8 cellular contexts compared by ENCODE assay signal in genomic region chr10:92690211-92691041, GRCh38. TPM values are rescaled to one million over a fixed set of nuclear protein-coding genes. Genes with fewer than 3 reads are reported as not detected.
DNase-seq lines count a peak whose midpoint lies in the region; ATAC-seq and TF ChIP-seq lines count a peak whose summit lies in the region.

No MANE protein-coding gene starts in this region.

- no peaks in the 10 kb centered on the region for H3K9me3 Mint-ChIP-seq in activated naive CD8-positive, alpha-beta T cell treated with anti-CD3 and anti-CD28 coated beads, Interleukin-2, amount 50 U/mL, for 24 hours

- H3K4me2 ChIP-seq in SU-DHL-6 (ENCODE audit: low read depth, low read length, poor library complexity, severe bottlenecking) = peak overlapping the region; percentile 73

- H3K79me2 ChIP-seq in SU-DHL-6 (ENCODE audit: insufficient read depth, low read length) = no peaks in the 10 kb centered on the region

- H3F3A ChIP-seq in SU-DHL-6 (ENCODE audit: insufficient read depth) = peaks cover 40% of the 10 kb centered on the region

- no peaks in the 10 kb centered on the region for H4K20me1 ChIP-seq in SU-DHL-6 (ENCODE audit: low read depth, low read length)

- peak overlapping the region; percentile 49 for H3K27ac Mint-ChIP-seq in activated naive CD8-positive, alpha-beta T cell treated with anti-CD3 and anti-CD28 coated beads, Interleukin-2, amount 50 U/mL, for 24 hours

- no peaks in the 10 kb centered on the region for H3K9me2 ChIP-seq in SU-DHL-6 (replicated peaks; ENCODE audit: insufficient read depth, low read length)

- H3K4me3 ChIP-seq in SU-DHL-6 (ENCODE audit: insufficient read depth, low read length, poor library complexity, severe bottlenecking) = peak overlapping the region; percentile 84
- H3K4me3 ChIP-seq in right cardiac atrium (ENCODE audit: low read length) = peak overlapping the region; percentile 59

- intact Hi-C loops in right cardiac atrium (cut with DNase I) = no loop called here

- H3K36me3 Mint-ChIP-seq in activated naive CD8-positive, alpha-beta T cell treated with anti-CD3 and anti-CD28 coated beads, Interleukin-2, amount 50 U/mL, for 24 hours (ENCODE audit: low read depth) = no peaks in the 10 kb centered on the region

- peak overlapping the region; percentile 58 for H2AFZ ChIP-seq in SU-DHL-6 (ENCODE audit: low read depth, low read length, severe bottlenecking)

- peak; percentile 25 for ATAC-seq in HG03045 (IDR thresholded peaks at IDR 0.05; ENCODE audit: unreplicated experiment)
- peak; percentile 67 for ATAC-seq in activated naive CD8-positive, alpha-beta T cell treated with anti-CD3 and anti-CD28 coated beads, Interleukin-2, amount 50 U/mL, for 24 hours
- peak; percentile 67 to 83 for ATAC-seq in right cardiac atrium
- no peak for ATAC-seq in GM18520 (IDR thresholded peaks at IDR 0.05; ENCODE audit: unreplicated experiment)

- H3K4me1 ChIP-seq in right cardiac atrium (ENCODE audit: control insufficient read depth, insufficient read depth, low read length) = no peaks in the 10 kb centered on the region

- H3K9me3 ChIP-seq in SU-DHL-6 (ENCODE audit: insufficient read depth, low read length) (no peaks in the 10 kb centered on the region), right cardiac atrium (ENCODE audit: control insufficient read depth, low read length) (no peaks in the 10 kb centered on the region)

- H3K4me3 Mint-ChIP-seq in activated naive CD8-positive, alpha-beta T cell treated with anti-CD3 and anti-CD28 coated beads, Interleukin-2, amount 50 U/mL, for 24 hours = peak overlapping the region; percentile 68

- peaks cover 18% of the 10 kb centered on the region for H3K4me1 Mint-ChIP-seq in activated naive CD8-positive, alpha-beta T cell treated with anti-CD3 and anti-CD28 coated beads, Interleukin-2, amount 50 U/mL, for 24 hours

- H3K27me3 Mint-ChIP-seq in activated naive CD8-positive, alpha-beta T cell treated with anti-CD3 and anti-CD28 coated beads, Interleukin-2, amount 50 U/mL, for 24 hours = peaks cover 65% of the 10 kb centered on the region

- DNase-seq in COLO668 (lab: John Stamatoyannopoulos, UW; ENCODE audit: unreplicated experiment) (peak; percentile 74), right cardiac atrium (peak; percentile 62 to 84 (median 79)), retina (peak; percentile 76), GM19240 (ENCODE audit: insufficient read length, low spot score) (no peak)
- DNase-seq in activated naive CD8-positive, alpha-beta T cell treated with anti-CD3 and anti-CD28 coated beads, Interleukin-2, amount 50 U/mL, for 24 hours = peak; percentile 80

- H3K9ac ChIP-seq in SU-DHL-6 (ENCODE audit: low read length) = peak overlapping the region; percentile 75

- H3K36me3 ChIP-seq in SU-DHL-6 (ENCODE audit: low read length) = peaks cover 15% of the 10 kb centered on the region

- no peak for TF ChIP-seq CTCF in SU-DHL-6 (IDR thresholded peaks at IDR 0.05; ENCODE audit: insufficient read depth, low read length, poor library complexity, severe bottlenecking)

- H3K27ac ChIP-seq in SU-DHL-6 (ENCODE audit: low read depth, low read length) (no peak overlapping the region), right cardiac atrium (ENCODE audit: low read length) (peak overlapping the region; percentile 87)

- WGBS in right cardiac atrium = 3% methylated on average over 77 of the region's 77 CpGs

- no peaks in the 10 kb centered on the region for H3K27me3 ChIP-seq in SU-DHL-6 (ENCODE audit: low read length)
- no peaks in the 10 kb centered on the region for H3K27me3 ChIP-seq in right cardiac atrium (ENCODE audit: control insufficient read depth, insufficient read depth)

RNA-seq across cellular contexts. Expression of gene HHEX, which starts 0.7 kb away (rescaled TPM):
- total RNA-seq in right cardiac atrium = 1 to 10 TPM; 2.6 to 6.9 (median 4.7) TPM
- 4.7 TPM for polyA plus RNA-seq in right cardiac atrium
